ENCODE assay signal across 16 cellular contexts in the genomic region with DNA sequence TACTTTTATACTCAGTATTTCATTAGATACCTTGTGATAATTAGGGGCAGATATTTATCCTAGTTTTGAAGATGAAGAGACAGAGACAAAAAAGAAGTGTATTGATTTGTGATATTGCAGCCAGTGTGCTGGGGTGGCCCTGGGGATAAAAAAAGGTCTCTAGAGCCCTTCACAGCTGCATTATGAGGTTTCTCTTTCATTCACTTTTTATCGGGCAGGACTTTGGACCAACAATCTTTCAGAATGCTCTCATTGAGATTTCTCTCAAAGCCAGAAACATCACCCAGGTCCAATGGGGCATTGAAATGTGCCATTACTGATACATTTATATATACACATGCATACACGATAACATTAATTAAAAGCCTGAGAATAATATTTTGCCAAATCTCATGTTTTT. TPM values are rescaled to one million over a fixed set of nuclear protein-coding genes. Genes with fewer than 3 reads are reported as not detected.
DNase-seq lines count a peak whose midpoint lies in the region; ATAC-seq, FAIRE-seq and TF ChIP-seq lines count a peak whose summit lies in the region.
"Had no signal": no experiment of that assay in that cellular context is flagged by ENCODE, and none has a peak within 500 bp of the region (broad histone marks: within the 10 kb centered on the region; RNA-seq: fewer than 3 reads in every experiment).

No MANE protein-coding gene starts in this region.

- H3K27me3 ChIP-seq in endodermal cell (ENCODE audit: control insufficient read depth, insufficient read depth, low read length, poor library complexity, severe bottlenecking) (no peaks in the 10 kb centered on the region), dorsolateral prefrontal cortex (no peaks in the 10 kb centered on the region)

- H3K4me1 ChIP-seq in endodermal cell (ENCODE audit: control insufficient read depth, insufficient read depth, low read length): no peaks in the 10 kb centered on the region
- H3K4me1 ChIP-seq: A549 had no signal

- peaks cover 20% of the 10 kb centered on the region for H3K4me1 Mint-ChIP-seq in activated CD8-positive, alpha-beta memory T cell treated with anti-CD3 and anti-CD28 coated beads, Interleukin-2, amount 10 ng/mL, durations not matched to agents 7 days and 5 days
- H3K4me1 Mint-ChIP-seq in endodermal cell: no peaks in the 10 kb centered on the region
- H3K4me1 Mint-ChIP-seq: nephron; stimulated activated memory B cell treated with anti-CD40 and anti-IgM and Interleukin-4, amounts not matched to agents 10 μg/mL and 1 μg/mL and 100 μg/mL, for 72 hours had no signal

- TF ChIP-seq CTCF in endodermal cell (conservative IDR thresholded peaks at IDR 0.05) (no peak), dorsolateral prefrontal cortex (IDR thresholded peaks at IDR 0.05 in 54 of 56, conservative IDR thresholded peaks at IDR 0.05 in 2 of 56; ENCODE audit: low read depth in 1 of 56, partially characterized antibody in 56 of 56) (no peak)

- peak overlapping the region; percentile 87 for H3K27ac Mint-ChIP-seq in activated CD8-positive, alpha-beta memory T cell treated with anti-CD3 and anti-CD28 coated beads, Interleukin-2, amount 10 ng/mL, durations not matched to agents 7 days and 5 days
- H3K27ac Mint-ChIP-seq in endodermal cell: peak overlapping the region; percentile 37
- H3K27ac Mint-ChIP-seq: nephron; stimulated activated memory B cell treated with anti-CD40 and anti-IgM and Interleukin-4, amounts not matched to agents 10 μg/mL and 1 μg/mL and 100 μg/mL, for 72 hours had no signal

- no peak for FAIRE-seq in HTR-8/SVneo (lab: Jason Lieb, UNC)
- FAIRE-seq in H54 (lab: Jason Lieb, UNC): no peak
- FAIRE-seq: A549, bronchial epithelial cell, H1, keratinocyte had no signal

- peaks cover 4% of the 10 kb centered on the region for H3K9me3 ChIP-seq in endodermal cell (ENCODE audit: control insufficient read depth, low read length)
- H3K9me3 ChIP-seq: A549 had no signal

- no peaks in the 10 kb centered on the region for H3K27me3 Mint-ChIP-seq in activated CD8-positive, alpha-beta memory T cell treated with anti-CD3 and anti-CD28 coated beads, Interleukin-2, amount 10 ng/mL, durations not matched to agents 7 days and 5 days
- no peaks in the 10 kb centered on the region for H3K27me3 Mint-ChIP-seq in endodermal cell (ENCODE audit: insufficient read depth)
- H3K27me3 Mint-ChIP-seq: stimulated activated memory B cell treated with anti-CD40 and anti-IgM and Interleukin-4, amounts not matched to agents 10 μg/mL and 1 μg/mL and 100 μg/mL, for 72 hours had no signal

- intact Hi-C loops in dorsolateral prefrontal cortex (cut with DNase I): no loop called here

- DNase-seq in activated CD8-positive, alpha-beta memory T cell treated with anti-CD3 and anti-CD28 coated beads, Interleukin-2, amount 10 ng/mL, durations not matched to agents 7 days and 5 days: no peak
- DNase-seq in activated CD8-positive, alpha-beta memory T cell treated with anti-CD3 and anti-CD28 coated beads, Interleukin-2, amount 50 U/mL, for 48 hours: no peak
- DNase-seq in endodermal cell: no peak
- no peak for DNase-seq in dorsolateral prefrontal cortex
- no peak for DNase-seq in HTR-8/SVneo (ENCODE audit: insufficient read length, low spot score)
- no peak for DNase-seq in H54 (ENCODE audit: insufficient read length, low spot score)
- DNase-seq: KG1, NCI-H526 treated with DMSO at 0.1 percent for 48 hours had no signal

- H3K9me3 Mint-ChIP-seq in activated CD8-positive, alpha-beta memory T cell treated with anti-CD3 and anti-CD28 coated beads, Interleukin-2, amount 10 ng/mL, durations not matched to agents 7 days and 5 days (ENCODE audit: low read depth): no peaks in the 10 kb centered on the region
- no peaks in the 10 kb centered on the region for H3K9me3 Mint-ChIP-seq in endodermal cell
- H3K9me3 Mint-ChIP-seq: nephron; stimulated activated memory B cell treated with anti-CD40 and anti-IgM and Interleukin-4, amounts not matched to agents 10 μg/mL and 1 μg/mL and 100 μg/mL, for 72 hours had no signal

- peaks cover 68% of the 10 kb centered on the region for H3K36me3 ChIP-seq in endodermal cell (ENCODE audit: control insufficient read depth, insufficient read depth, low read length)

- H3K4me3 Mint-ChIP-seq in activated CD8-positive, alpha-beta memory T cell treated with anti-CD3 and anti-CD28 coated beads, Interleukin-2, amount 10 ng/mL, durations not matched to agents 7 days and 5 days: peak overlapping the region; percentile 41
- no peak overlapping the region for H3K4me3 Mint-ChIP-seq in endodermal cell
- H3K4me3 Mint-ChIP-seq: nephron; stimulated activated memory B cell treated with anti-CD40 and anti-IgM and Interleukin-4, amounts not matched to agents 10 μg/mL and 1 μg/mL and 100 μg/mL, for 72 hours had no signal

- no peak for TF ChIP-seq POLR2A in H54 (IDR thresholded peaks at IDR 0.05; ENCODE audit: low read depth, low read length)

- no peak overlapping the region for H3K9ac ChIP-seq in endodermal cell (ENCODE audit: extremely low read depth, low read length, poor library complexity, severe bottlenecking)

- CTCF ChIA-PET in activated CD8-positive, alpha-beta memory T cell treated with anti-CD3 and anti-CD28 coated beads, Interleukin-2, amount 10 ng/mL, durations not matched to agents 7 days and 5 days (lab: Charles Lee): no interaction called here

- peak; percentile 37 for ATAC-seq in activated CD8-positive, alpha-beta memory T cell treated with anti-CD3 and anti-CD28 coated beads, Interleukin-2, amount 10 ng/mL, durations not matched to agents 7 days and 5 days
- ATAC-seq in GM21526 (IDR thresholded peaks at IDR 0.05; ENCODE audit: low FRiP score, unreplicated experiment): peak; percentile 68
- peak; percentile 55 for ATAC-seq in HG03108 (IDR thresholded peaks at IDR 0.05; ENCODE audit: unreplicated experiment)
- ATAC-seq: A549; stimulated activated memory B cell treated with anti-CD40 and anti-IgM and Interleukin-4, amounts not matched to agents 10 μg/mL and 1 μg/mL and 100 μg/mL, for 72 hours had no signal

- H3K4me3 ChIP-seq in endodermal cell (ENCODE audit: low read length) (no peak overlapping the region), dorsolateral prefrontal cortex (no peak overlapping the region)
- H3K4me3 ChIP-seq: A549 had no signal

- 95 to 100% methylated on average over 2 of the region's 2 CpGs for WGBS in endodermal cell (ENCODE audit: insufficient coverage in 1 of 2, insufficient read length in 1 of 2), 2 experiments

- no peak overlapping the region for H3K27ac ChIP-seq in endodermal cell (ENCODE audit: low read depth, low read length)
- no peak overlapping the region for H3K27ac ChIP-seq in dorsolateral prefrontal cortex
- H3K27ac ChIP-seq: A549 had no signal

- H3K36me3 Mint-ChIP-seq in activated CD8-positive, alpha-beta memory T cell treated with anti-CD3 and anti-CD28 coated beads, Interleukin-2, amount 10 ng/mL, durations not matched to agents 7 days and 5 days: peaks cover 48% of the 10 kb centered on the region
- peaks cover 56% of the 10 kb centered on the region for H3K36me3 Mint-ChIP-seq in endodermal cell (ENCODE audit: low read depth)

RNA-seq across cellular contexts. Expression of gene SELENOT, which starts 20.5 kb away (rescaled TPM):
- 100 to 1,000 TPM in 1 of 2 experiments, 10 to 100 TPM in 1; 98.5 to 130 TPM for total RNA-seq in activated CD8-positive, alpha-beta memory T cell treated with anti-CD3 and anti-CD28 coated beads, Interleukin-2, amount 10 ng/mL, durations not matched to agents 7 days and 5 days
- total RNA-seq in endodermal cell (10 to 100 TPM; 70.8 to 75.9 TPM), dorsolateral prefrontal cortex (100 to 1,000 TPM in 85 of 120 experiments, 10 to 100 TPM in 35; 78.5 to 150 (median 109) TPM)
- polyA plus RNA-seq in endodermal cell (2013, experiment 1 of 2): 101 TPM
- 96.7 TPM for polyA plus RNA-seq in endodermal cell (2013, experiment 2 of 2)

RNA-seq across cellular contexts. Expression of gene EIF2A, which starts 36.0 kb away (rescaled TPM):
- total RNA-seq in activated CD8-positive, alpha-beta memory T cell treated with anti-CD3 and anti-CD28 coated beads, Interleukin-2, amount 10 ng/mL, durations not matched to agents 7 days and 5 days: 10 to 100 TPM; 66.7 to 97.5 TPM
- total RNA-seq in endodermal cell (10 to 100 TPM; 63.5 to 63.7 TPM), dorsolateral prefrontal cortex (10 to 100 TPM; 32.6 to 75.9 (median 53.3) TPM)
- polyA plus RNA-seq in endodermal cell (2013, experiment 1 of 2): 98.8 TPM
- polyA plus RNA-seq in endodermal cell (2013, experiment 2 of 2): 89.7 TPM

RNA-seq across cellular contexts. Expression of gene SERP1, which starts 36.3 kb away (rescaled TPM):
- 10 to 100 TPM; 84.8 to 95.9 TPM for total RNA-seq in activated CD8-positive, alpha-beta memory T cell treated with anti-CD3 and anti-CD28 coated beads, Interleukin-2, amount 10 ng/mL, durations not matched to agents 7 days and 5 days
- total RNA-seq in endodermal cell (10 to 100 TPM; 78.4 to 81.8 TPM), dorsolateral prefrontal cortex (100 to 1,000 TPM in 3 of 120 experiments, 10 to 100 TPM in 117; 44.6 to 110 (median 64.5) TPM)
- 87.7 TPM for polyA plus RNA-seq in endodermal cell (2013, experiment 1 of 2)
- 78.9 TPM for polyA plus RNA-seq in endodermal cell (2013, experiment 2 of 2)
